ENCODE assay signal across 13 cellular contexts in the genomic region with DNA sequence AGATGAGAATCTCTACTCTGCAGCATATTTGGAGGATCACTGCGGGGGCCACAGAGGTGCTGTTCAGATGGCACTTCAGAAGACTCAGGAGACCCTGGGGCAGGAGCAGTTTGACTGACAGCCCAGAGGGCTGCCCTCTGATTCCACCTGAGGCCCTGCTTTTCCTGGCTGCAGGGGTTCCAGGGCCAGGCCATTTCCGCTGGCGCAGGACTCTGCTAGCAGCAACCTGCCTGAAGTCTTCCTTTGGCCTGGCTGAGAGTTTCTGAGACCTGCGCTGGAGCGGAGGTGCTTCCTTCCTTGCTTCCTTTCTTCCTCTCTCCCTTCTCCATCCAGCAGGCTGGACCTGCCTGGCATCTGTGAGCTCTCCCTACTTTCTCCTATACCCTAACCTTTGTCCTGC. TPM values are rescaled to one million over a fixed set of nuclear protein-coding genes. Genes with fewer than 3 reads are reported as not detected.
DNase-seq lines count a peak whose midpoint lies in the region; ATAC-seq and TF ChIP-seq lines count a peak whose summit lies in the region.
"Had no signal": no experiment of that assay in that cellular context is flagged by ENCODE, and none has a peak within 500 bp of the region (broad histone marks: within the 10 kb centered on the region; RNA-seq: fewer than 3 reads in every experiment).

No MANE protein-coding gene starts in this region.

- ATAC-seq in HG02981 (IDR thresholded peaks at IDR 0.05; ENCODE audit: unreplicated experiment) (no peak), GM21576 (IDR thresholded peaks at IDR 0.05; ENCODE audit: unreplicated experiment) (no peak)

- H3K36me3 Mint-ChIP-seq in endothelial cell (ENCODE audit: low read depth, unreplicated experiment) (no peaks in the 10 kb centered on the region), nephron progenitor cell (ENCODE audit: low read depth) (peaks cover 5% of the 10 kb centered on the region), H9 (ENCODE audit: insufficient read depth in 1 of 3, low read depth in 3 of 3) (peaks cover 6 to 44% (median 13%) of the 10 kb centered on the region in 3 experiments; a peak in 6 of 7 replicates)
- H3K36me3 Mint-ChIP-seq: IgD-negative memory B cell had no signal

- no peaks in the 10 kb centered on the region for H3K23me2 ChIP-seq in H9 (ENCODE audit: insufficient read length, low read depth, low read length, poor library complexity, severe bottlenecking)

- H3K18ac ChIP-seq in H9 (ENCODE audit: insufficient read length, low read depth, low read length), result no peak overlapping the region

- no peaks in the 10 kb centered on the region for H3K79me1 ChIP-seq in H9 (ENCODE audit: insufficient read depth, low read depth, low read length, poor library complexity, severe bottlenecking)

- H2AK5ac ChIP-seq in H9 (ENCODE audit: insufficient read length, low read length), result no peak overlapping the region

- H3K79me2 ChIP-seq in H9 (ENCODE audit: insufficient read depth, low read length), result no peaks in the 10 kb centered on the region

- H2BK12ac ChIP-seq in H9 (ENCODE audit: insufficient read length, low read depth, low read length), result no peak overlapping the region

- H3K9me3 Mint-ChIP-seq in endothelial cell (ENCODE audit: unreplicated experiment), result no peaks in the 10 kb centered on the region
- no peaks in the 10 kb centered on the region for H3K9me3 Mint-ChIP-seq in nephron progenitor cell
- H3K9me3 Mint-ChIP-seq in H9, result no peaks in the 10 kb centered on the region
- H3K9me3 Mint-ChIP-seq: CD4-positive, alpha-beta T cell; IgD-negative memory B cell had no signal

- H2BK15ac ChIP-seq in H9 (ENCODE audit: low read depth, low read length), result no peak overlapping the region

- H3K56ac ChIP-seq in H9 (ENCODE audit: insufficient read length, low read depth, low read length), result no peak overlapping the region

- H3K27ac ChIP-seq in prostate gland, result no peak overlapping the region
- no peak overlapping the region for H3K27ac ChIP-seq in H9 (ENCODE audit: insufficient read length, low read depth, low read length)

- H3K4me1 Mint-ChIP-seq in endothelial cell (ENCODE audit: unreplicated experiment) (peaks cover 12% of the 10 kb centered on the region), nephron progenitor cell (peaks cover 23% of the 10 kb centered on the region), H9 (peaks cover 0 to 2% of the 10 kb centered on the region in 2 experiments; a peak in 1 of 4 replicates)
- H3K4me1 Mint-ChIP-seq: B cell, IgD-negative memory B cell had no signal

- H3K4me3 ChIP-seq in prostate gland, result no peak overlapping the region

- no peaks in the 10 kb centered on the region for H3K9me3 ChIP-seq in prostate gland
- no peaks in the 10 kb centered on the region for H3K9me3 ChIP-seq in H9 (ENCODE audit: control insufficient read depth, low read depth, low read length)

- H3T11ph ChIP-seq in H9 (ENCODE audit: low read length), result no peak overlapping the region

- peaks cover 4% of the 10 kb centered on the region for H4K20me1 ChIP-seq in H9 (ENCODE audit: control insufficient read depth, insufficient read depth, insufficient read length)

- no peak overlapping the region for H3K23ac ChIP-seq in H9 (ENCODE audit: insufficient read length, low read depth, low read length)

- no peak overlapping the region for H2BK20ac ChIP-seq in H9 (ENCODE audit: low read depth, low read length, poor library complexity, severe bottlenecking)

- no peak overlapping the region for H2BK120ac ChIP-seq in H9 (ENCODE audit: low read depth, low read length, poor library complexity, severe bottlenecking)

- peak overlapping the region; percentile 53 for H3K27ac Mint-ChIP-seq in endothelial cell (ENCODE audit: unreplicated experiment)
- peak overlapping the region; percentile 66 for H3K27ac Mint-ChIP-seq in nephron progenitor cell
- H3K27ac Mint-ChIP-seq in H9, result peak overlapping the region in 1 of 3 experiments; percentile 89; a peak in 2 of 7 replicates
- H3K27ac Mint-ChIP-seq: B cell; CD4-positive, alpha-beta T cell; IgD-negative memory B cell had no signal

- no peak overlapping the region for H4K8ac ChIP-seq in H9 (replicated peaks; ENCODE audit: insufficient read length, low read depth, low read length)

- no peak overlapping the region for H4K5ac ChIP-seq in H9 (ENCODE audit: insufficient read length, low read depth, low read length)

- H3K27me3 Mint-ChIP-seq in endothelial cell (ENCODE audit: unreplicated experiment) (peaks cover 11% of the 10 kb centered on the region), nephron progenitor cell (ENCODE audit: low read depth, poor library complexity) (peaks cover 4% of the 10 kb centered on the region), H9 (ENCODE audit: low read depth) (no peaks in the 10 kb centered on the region)
- H3K27me3 Mint-ChIP-seq: CD4-positive, alpha-beta T cell had no signal

- H3K9ac ChIP-seq in H9 (ENCODE audit: extremely low read depth, insufficient read length, low read length), result no peak overlapping the region

- H3K4ac ChIP-seq in H9 (ENCODE audit: low read depth, low read length), result no peak overlapping the region

- POLR2A ChIA-PET in HEK293T (lab: Yijun Ruan, JAX), result no interaction called here

- intact Hi-C loops in prostate gland (cut with DNase I), result no loop called here

- 92% methylated on average over 5 of the region's 5 CpGs for WGBS in prostate gland
- WGBS in H9 (ENCODE audit: extremely low coverage, insufficient read length, low lambda C conversion rate), result no CpG with 5 or more reads among the region's 5 CpGs

- no peak for TF ChIP-seq POLR2A in prostate gland (IDR thresholded peaks at IDR 0.05)

- H2BK5ac ChIP-seq in H9 (ENCODE audit: insufficient read length, low read length), result no peak overlapping the region

- CTCF ChIA-PET in HEK293T (lab: Yijun Ruan, JAX), result no interaction called here

- no peak overlapping the region for H3K4me2 ChIP-seq in H9 (ENCODE audit: insufficient read depth, insufficient read length, low read length)

- TF ChIP-seq CTCF in endothelial cell (IDR thresholded peaks at IDR 0.05; ENCODE audit: unreplicated experiment), result no peak
- no peak for TF ChIP-seq CTCF in nephron progenitor cell (IDR thresholded peaks at IDR 0.05)
- no peak for TF ChIP-seq CTCF in prostate gland (IDR thresholded peaks at IDR 0.05)
- TF ChIP-seq CTCF in H9 (conservative IDR thresholded peaks at IDR 0.05), result no peak

- no peaks in the 10 kb centered on the region for H3K27me3 ChIP-seq in prostate gland (replicated peaks; ENCODE audit: insufficient read depth)
- H3K27me3 ChIP-seq in H9 (ENCODE audit: insufficient read depth, low read length), result no peaks in the 10 kb centered on the region

- H3K4me1 ChIP-seq in prostate gland (replicated peaks), result no peaks in the 10 kb centered on the region
- H3K4me1 ChIP-seq in H9 (ENCODE audit: insufficient read depth, low read length), result no peaks in the 10 kb centered on the region

- H3K36me3 ChIP-seq in prostate gland, result no peaks in the 10 kb centered on the region

- H4K91ac ChIP-seq in H9 (ENCODE audit: insufficient read length, low read depth, low read length), result no peak overlapping the region

- no peak overlapping the region for H3K4me3 Mint-ChIP-seq in endothelial cell (ENCODE audit: unreplicated experiment)
- no peak overlapping the region for H3K4me3 Mint-ChIP-seq in nephron progenitor cell
- no peak overlapping the region for H3K4me3 Mint-ChIP-seq in H9
- H3K4me3 Mint-ChIP-seq: B cell; CD4-positive, alpha-beta T cell; IgD-negative memory B cell had no signal

- no peak overlapping the region for H2AFZ ChIP-seq in H9 (ENCODE audit: low read length)

- DNase-seq in HEK293T (ENCODE audit: extremely low spot score) (no peak), endothelial cell (ENCODE audit: low spot score) (no peak), nephron progenitor cell (no peak), prostate gland (ENCODE audit: low spot score) (no peak), H9 (no peak)
- DNase-seq: DMS79, GDM1 had no signal

- no peak overlapping the region for H3K14ac ChIP-seq in H9 (ENCODE audit: insufficient read depth, low read length)

TF ChIP-seq in HEK293T, 16 proteins besides CTCF, POLR2A, EP300 and RAD21:
- TF ChIP-seq, protein P1, sequence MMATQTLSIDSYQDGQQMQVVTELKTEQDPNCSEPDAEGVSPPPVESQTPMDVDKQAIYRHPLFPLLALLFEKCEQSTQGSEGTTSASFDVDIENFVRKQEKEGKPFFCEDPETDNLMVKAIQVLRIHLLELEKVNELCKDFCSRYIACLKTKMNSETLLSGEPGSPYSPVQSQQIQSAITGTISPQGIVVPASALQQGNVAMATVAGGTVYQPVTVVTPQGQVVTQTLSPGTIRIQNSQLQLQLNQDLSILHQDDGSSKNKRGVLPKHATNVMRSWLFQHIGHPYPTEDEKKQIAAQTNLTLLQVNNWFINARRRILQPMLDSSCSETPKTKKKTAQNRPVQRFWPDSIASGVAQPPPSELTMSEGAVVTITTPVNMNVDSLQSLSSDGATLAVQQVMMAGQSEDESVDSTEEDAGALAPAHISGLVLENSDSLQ (IDR thresholded peaks at IDR 0.05), result peak; percentile 56
- TF ChIP-seq FOXM1 (IDR thresholded peaks at IDR 0.05; ENCODE audit: borderline replicate concordance), result no peak
TF ChIP-seq in HEK293T: peak in this region for 1.

RNA-seq across cellular contexts. Expression of a gene that starts 11.8 kb away (rescaled TPM):
- total RNA-seq in endothelial cell (ENCODE audit: unreplicated experiment) (6.8 TPM), prostate gland (under 1 TPM in 1 of 2 donors, not detected in 1; 0.45 TPM), H9 (2021) (72.2 and 75.1 TPM in 2 replicates)
- total RNA-seq: B cell; CD4-positive, alpha-beta T cell had no signal

RNA-seq across cellular contexts. Expression of a gene that starts 52.4 kb away (rescaled TPM):
- not detected for total RNA-seq in endothelial cell (ENCODE audit: unreplicated experiment)
- total RNA-seq in prostate gland, result under 1 TPM in 1 of 2 donors, not detected in 1; 0.11 TPM
- total RNA-seq in H9 (2021), result 0.17 and 0.35 TPM in 2 replicates
- total RNA-seq: B cell; CD4-positive, alpha-beta T cell; H4 had no signal
